Comparison of ENCODE assay signal across 13 cellular contexts in the genomic region with DNA sequence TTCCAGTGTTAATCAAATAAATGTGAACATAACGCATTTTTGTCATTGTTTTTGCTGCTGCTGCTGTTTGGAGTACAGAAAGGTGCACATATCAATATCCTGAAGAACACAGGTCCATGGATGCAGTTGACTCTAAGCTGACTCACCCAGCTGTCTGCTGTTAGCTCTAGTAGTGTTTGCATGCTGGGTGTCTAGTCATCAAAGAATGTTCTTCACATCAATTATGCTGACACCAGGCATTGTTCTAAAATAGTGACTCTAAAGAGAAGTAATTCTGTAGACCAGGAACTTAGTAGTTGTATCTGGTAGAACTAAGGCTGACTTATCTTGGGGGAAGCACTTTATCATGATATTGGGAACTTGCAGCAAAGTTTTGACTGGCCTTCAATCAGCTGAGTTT. TPM values are rescaled to one million over a fixed set of nuclear protein-coding genes. Genes with fewer than 3 reads are reported as not detected.
DNase-seq lines count a peak whose midpoint lies in the region; ATAC-seq and TF ChIP-seq lines count a peak whose summit lies in the region.
"Had no signal": no experiment of that assay in that cellular context is flagged by ENCODE, and none has a peak within 500 bp of the region (broad histone marks: within the 10 kb centered on the region; RNA-seq: fewer than 3 reads in every experiment).

No MANE protein-coding gene starts in this region.

- H3K4me1 Mint-ChIP-seq in HFFc6 (ENCODE audit: low read depth), result peaks cover 25% of the 10 kb centered on the region
- H3K4me1 Mint-ChIP-seq: nephron progenitor cell had no signal

- DNase-seq in A172 (ENCODE audit: low spot score), result peak; percentile 94
- peak; percentile 51 for DNase-seq in HFFc6
- peak; percentile 83 for DNase-seq in SW480 (ENCODE audit: low spot score)
- DNase-seq in glomerular visceral epithelial cell (ENCODE audit: extremely low spot score), result peak; percentile 35
- DNase-seq in stimulated activated CD4-positive, alpha-beta T cell treated with anti-CD3 and anti-CD28 coated beads, Interleukin-15, amount 100 ng/mL, for 24 hours, result no peak
- no peak for DNase-seq in NCI-H526 treated with DMSO at 0.1 percent for 48 hours (lab: John Stamatoyannopoulos, UW)
- DNase-seq: activated CD4-positive, alpha-beta T cell treated with anti-CD3 and anti-CD28 coated beads for 1 hour; MM.1S; NCI-H524 treated with DMSO at 0.1 percent for 48 hours; nephron progenitor cell; upper lobe of right lung had no signal

- ATAC-seq in GM18502 (IDR thresholded peaks at IDR 0.05; ENCODE audit: poor library complexity, unreplicated experiment) (no peak), HG02938 (IDR thresholded peaks at IDR 0.05; ENCODE audit: unreplicated experiment) (no peak)
- ATAC-seq: upper lobe of right lung had no signal

- H3K9me3 Mint-ChIP-seq in HFFc6, result no peaks in the 10 kb centered on the region
- H3K9me3 Mint-ChIP-seq: nephron progenitor cell had no signal

- H3K27ac Mint-ChIP-seq in HFFc6, result no peak overlapping the region
- H3K27ac Mint-ChIP-seq: nephron progenitor cell had no signal

- H3K36me3 Mint-ChIP-seq in HFFc6 (ENCODE audit: low read depth), result no peaks in the 10 kb centered on the region

- no peak for TF ChIP-seq CTCF in HFFc6 (IDR thresholded peaks at IDR 0.05)

- peaks cover 4% of the 10 kb centered on the region for H3K27me3 Mint-ChIP-seq in HFFc6 (ENCODE audit: insufficient read depth)

- H3K4me3 Mint-ChIP-seq in HFFc6, result no peak overlapping the region
- H3K4me3 Mint-ChIP-seq: nephron progenitor cell had no signal

RNA-seq across cellular contexts. Expression of gene DPYSL3, which starts 55.7 kb away (rescaled TPM):
- total RNA-seq in A172 (2014; rRNA removed; shearing (Covaris generic)), result 308 and 485 TPM in 2 replicates
- 10 to 100 TPM; 41.9 to 57.7 (median 55.3) TPM for total RNA-seq in HFFc6 (2021; fragmentation: NEBNext Ultra II Directional; extraction: Animal tissue kit (Norgen Biotek cat#: 25700))

Comparison
In these comparisons a context has a peak if more than half of its experiments do, and no peak if none do; other contexts are left out.
1. DNase-seq: peak in A172 (single experiment), HFFc6 (single experiment), SW480 (single experiment) and glomerular visceral epithelial cell (single experiment); none in stimulated activated CD4-positive, alpha-beta T cell treated with anti-CD3 and anti-CD28 coated beads, Interleukin-15, amount 100 ng/mL, for 24 hours (single experiment) and NCI-H526 treated with DMSO at 0.1 percent for 48 hours (single experiment).